20 cellular contexts compared by ENCODE assay signal in genomic region chr2:237307495-237307894, GRCh38.
"Had no signal": no experiment of that assay in that cellular context is flagged by ENCODE, and none has a peak within 500 bp of the region (broad histone marks: within the 10 kb centered on the region; RNA-seq: fewer than 3 reads in every experiment).

No MANE protein-coding gene starts in this region.

- H3K27ac Mint-ChIP-seq: activated CD4-positive, alpha-beta memory T cell treated with anti-CD3 and anti-CD28 coated beads, Interleukin-2, amount 10 ng/mL, durations not matched to agents 7 days and 5 days; activated naive CD4-positive, alpha-beta T cell treated with anti-CD3 and anti-CD28 coated beads, Interleukin-2, amount 50 U/mL, for 24 hours; immature natural killer cell; T-helper 17 cell; WTC11 had no signal

- H3K79me2 ChIP-seq: parathyroid adenoma had no signal

- H3K4me3 ChIP-seq: adrenal gland, colonic mucosa, gastrocnemius medialis, heart left ventricle, lower lobe of right lung, testis, uterus had no signal

- H3K9ac ChIP-seq: parathyroid adenoma had no signal

- H3K36me3 ChIP-seq: adrenal gland, colonic mucosa, gastrocnemius medialis, heart left ventricle, lower lobe of right lung, uterus had no signal

- H3K9me3 Mint-ChIP-seq: activated naive CD4-positive, alpha-beta T cell treated with anti-CD3 and anti-CD28 coated beads, Interleukin-2, amount 50 U/mL, for 24 hours; immature natural killer cell had no signal

- H3K36me3 Mint-ChIP-seq: activated naive CD4-positive, alpha-beta T cell treated with anti-CD3 and anti-CD28 coated beads, Interleukin-2, amount 50 U/mL, for 24 hours; immature natural killer cell had no signal

- H3K27me3 ChIP-seq: adrenal gland, colonic mucosa, gastrocnemius medialis, heart left ventricle, testis, uterus had no signal

- DNase-seq: activated CD4-positive, alpha-beta memory T cell treated with anti-CD3 and anti-CD28 coated beads, Interleukin-2, amount 10 ng/mL, durations not matched to agents 7 days and 5 days; activated CD4-positive, alpha-beta T cell treated with anti-CD3 and anti-CD28 coated beads for 4 hours; activated effector memory CD4-positive, alpha-beta T cell treated with Interleukin-2 at 50 U/mL for 16 hours; activated T-cell treated with anti-CD3 and anti-CD28 coated beads, Interleukin-2, amount 50 U/mL, for 4 hours; adrenal gland; caudate nucleus; colonic mucosa; gastrocnemius medialis; heart left ventricle; immature natural killer cell; lower lobe of right lung; midbrain; small intestine; stimulated activated naive CD8-positive, alpha-beta T cell treated with anti-CD3 and anti-CD28 coated beads, Interleukin-15, amount 100 ng/mL, for 72 hours; T-helper 17 cell; testis; uterus had no signal

- H3K4me1 Mint-ChIP-seq: activated CD4-positive, alpha-beta memory T cell treated with anti-CD3 and anti-CD28 coated beads, Interleukin-2, amount 10 ng/mL, durations not matched to agents 7 days and 5 days; activated naive CD4-positive, alpha-beta T cell treated with anti-CD3 and anti-CD28 coated beads, Interleukin-2, amount 50 U/mL, for 24 hours; immature natural killer cell; stimulated activated naive CD8-positive, alpha-beta T cell treated with anti-CD3 and anti-CD28 coated beads, Interleukin-15, amount 100 ng/mL, for 72 hours; T-helper 17 cell; WTC11 had no signal

- H3K9me3 ChIP-seq: adrenal gland, colonic mucosa, gastrocnemius medialis, lower lobe of right lung, testis, uterus had no signal

- H3K27ac ChIP-seq: colonic mucosa, lower lobe of right lung, parathyroid adenoma had no signal

- H3K27me3 Mint-ChIP-seq: activated naive CD4-positive, alpha-beta T cell treated with anti-CD3 and anti-CD28 coated beads, Interleukin-2, amount 50 U/mL, for 24 hours had no signal

- H2AFZ ChIP-seq: parathyroid adenoma had no signal

- ATAC-seq: activated T-cell treated with anti-CD3 and anti-CD28 coated beads, Interleukin-2, amount 50 U/mL, for 4 hours; gastrocnemius medialis; lower lobe of right lung; stimulated activated naive CD8-positive, alpha-beta T cell treated with anti-CD3 and anti-CD28 coated beads, Interleukin-15, amount 100 ng/mL, for 72 hours; T-helper 17 cell; WTC11 had no signal

- H3K4me3 Mint-ChIP-seq: activated CD4-positive, alpha-beta memory T cell treated with anti-CD3 and anti-CD28 coated beads, Interleukin-2, amount 10 ng/mL, durations not matched to agents 7 days and 5 days; activated naive CD4-positive, alpha-beta T cell treated with anti-CD3 and anti-CD28 coated beads, Interleukin-2, amount 50 U/mL, for 24 hours; activated T-cell treated with anti-CD3 and anti-CD28 coated beads, Interleukin-2, amount 50 U/mL, for 4 hours; immature natural killer cell; stimulated activated naive CD8-positive, alpha-beta T cell treated with anti-CD3 and anti-CD28 coated beads, Interleukin-15, amount 100 ng/mL, for 72 hours; T-helper 17 cell; WTC11 had no signal

- H3K4me1 ChIP-seq: colonic mucosa, lower lobe of right lung, parathyroid adenoma had no signal
